Comparison of ENCODE assay signal across 8 cellular contexts in the genomic region with DNA sequence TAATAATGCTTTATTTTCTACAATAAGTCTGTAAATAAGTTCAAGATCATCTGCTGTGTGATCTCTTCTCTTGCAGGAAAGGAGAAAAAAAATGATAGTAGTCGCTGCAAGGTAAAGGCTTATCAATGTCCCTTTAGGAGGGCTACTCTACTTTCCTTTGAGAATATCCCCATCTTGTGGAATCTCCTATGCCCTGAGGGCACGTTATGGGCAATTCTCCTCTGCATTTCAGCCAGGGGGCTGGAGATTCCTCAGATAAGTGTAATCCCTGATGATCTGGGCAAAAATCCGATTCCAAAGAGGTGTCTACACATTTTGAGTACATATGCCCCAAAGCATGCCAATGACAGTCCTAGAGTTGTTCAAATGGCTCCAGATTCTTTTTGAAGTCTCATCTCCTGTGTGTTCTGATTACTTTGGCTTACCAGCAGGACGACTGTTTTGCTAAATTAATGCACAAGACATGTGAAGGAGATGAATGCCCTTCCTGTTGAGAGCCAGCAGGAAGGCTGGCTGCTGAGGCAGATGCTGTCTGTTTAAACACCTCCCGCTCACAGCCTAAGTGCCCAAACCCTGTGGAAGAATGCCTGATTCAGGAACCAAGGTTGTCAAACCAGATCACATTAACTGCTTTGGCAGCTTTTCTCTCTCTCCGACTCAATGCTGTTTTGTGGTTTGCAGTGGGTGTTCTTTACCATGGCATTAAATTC.
DNase-seq lines count a peak whose midpoint lies in the region; ATAC-seq and TF ChIP-seq lines count a peak whose summit lies in the region.

No MANE protein-coding gene starts in this region.

- DNase-seq in NCI-H1436 (lab: John Stamatoyannopoulos, UW) = peak; percentile 44
- DNase-seq in NCI-H1436 treated with DMSO at 0.1 percent for 48 hours (lab: John Stamatoyannopoulos, UW) = no peak
- DNase-seq in NCI-H2227 treated with DMSO at 0.1 percent for 48 hours (lab: John Stamatoyannopoulos, UW) = peak; percentile 98
- peak; percentile 11 for DNase-seq in pons (ENCODE audit: low spot score)
- no peak for DNase-seq in gastrocnemius medialis
- no peak for DNase-seq in activated CD4-positive, alpha-beta T cell treated with anti-CD3 and anti-CD28 coated beads for 4 hours
- no peak for DNase-seq in AML-193 (lab: John Stamatoyannopoulos, UW)

- WGBS in ectodermal cell, 2 experiments = 2 to 5% methylated on average over 6 of the region's 6 CpGs

- peak overlapping the region; percentile 22 for H3K27ac ChIP-seq in ectodermal cell (ENCODE audit: insufficient read depth, low read depth, low read length, poor library complexity, severe bottlenecking)
- H3K27ac ChIP-seq in gastrocnemius medialis = no peak overlapping the region

- no peaks in the 10 kb centered on the region for H3K9me3 ChIP-seq in ectodermal cell (ENCODE audit: control insufficient read depth, low read length)
- H3K9me3 ChIP-seq in gastrocnemius medialis = no peaks in the 10 kb centered on the region

- no peak for TF ChIP-seq POLR2A in gastrocnemius medialis (IDR thresholded peaks at IDR 0.05)

- H3K4me3 ChIP-seq in ectodermal cell (ENCODE audit: insufficient read depth, low read depth, low read length) (no peak overlapping the region), gastrocnemius medialis (no peak overlapping the region)

- no peaks in the 10 kb centered on the region for H3K27me3 ChIP-seq in ectodermal cell (ENCODE audit: control insufficient read depth, insufficient read depth, low read length, poor library complexity, severe bottlenecking)
- no peaks in the 10 kb centered on the region for H3K27me3 ChIP-seq in gastrocnemius medialis

- peaks cover 3% of the 10 kb centered on the region for H3K4me1 ChIP-seq in ectodermal cell (ENCODE audit: control insufficient read depth, insufficient read depth, low read length)
- no peaks in the 10 kb centered on the region for H3K4me1 ChIP-seq in gastrocnemius medialis

- ATAC-seq in gastrocnemius medialis = no peak

- intact Hi-C loops in gastrocnemius medialis (cut with DNase I; ENCODE audit: low total_unique reads) = no loop called here

- in situ Hi-C loops in gastrocnemius medialis (cut with MboI; ENCODE audit: low sequenced_read_pairs in 4 of 4) = no loop called here

- peak in 2 of 5 experiments; percentile 15 to 40 for TF ChIP-seq CTCF in gastrocnemius medialis (IDR thresholded peaks at IDR 0.05 in 4 of 5, conservative IDR thresholded peaks at IDR 0.05 in 1 of 5)

- H3K36me3 ChIP-seq in ectodermal cell (ENCODE audit: control insufficient read depth, insufficient read depth, low read length) (no peaks in the 10 kb centered on the region), gastrocnemius medialis (no peaks in the 10 kb centered on the region)

Comparison
In these comparisons a context has a peak if more than half of its experiments do, and no peak if none do; other contexts are left out.
1. DNase-seq: peak in NCI-H1436 (single experiment), NCI-H2227 treated with DMSO at 0.1 percent for 48 hours (single experiment) and pons (single experiment); none in NCI-H1436 treated with DMSO at 0.1 percent for 48 hours (single experiment), gastrocnemius medialis (0 of 2), activated CD4-positive, alpha-beta T cell treated with anti-CD3 and anti-CD28 coated beads for 4 hours (0 of 2) and AML-193 (0 of 2).